Comparison of ENCODE assay signal across 1 cellular context in the genomic region with DNA sequence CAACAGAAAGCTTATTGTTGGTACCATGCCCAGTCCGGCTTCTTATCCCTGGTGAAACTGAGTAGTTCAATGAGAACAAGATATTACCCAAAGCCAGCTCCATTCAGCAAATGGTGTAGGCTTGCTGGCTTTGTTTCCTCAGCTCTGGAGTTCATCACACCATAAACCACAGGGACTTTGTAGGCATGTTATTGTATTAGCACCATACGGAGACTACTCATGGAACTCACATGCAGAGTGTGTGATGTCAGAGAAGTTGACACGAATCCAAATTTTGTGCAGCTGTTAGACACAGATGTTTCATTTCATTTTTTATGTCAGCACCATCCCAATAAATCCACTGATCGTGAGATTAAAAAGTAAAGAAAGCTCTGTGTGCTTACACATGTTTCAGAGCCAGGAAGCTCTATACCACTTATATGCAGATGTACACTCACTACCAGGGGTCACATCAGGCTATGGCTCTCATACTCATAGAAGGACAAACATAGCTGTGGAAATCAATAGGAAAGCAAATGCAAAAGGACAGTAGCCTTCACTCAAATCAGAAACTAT.
TF ChIP-seq lines count a peak whose summit lies in the region.

No MANE protein-coding gene starts in this region.

TF ChIP-seq in HepG2, 621 proteins besides CTCF, POLR2A, EP300 and RAD21 (continued from another document):
- TF ChIP-seq, protein P1, sequence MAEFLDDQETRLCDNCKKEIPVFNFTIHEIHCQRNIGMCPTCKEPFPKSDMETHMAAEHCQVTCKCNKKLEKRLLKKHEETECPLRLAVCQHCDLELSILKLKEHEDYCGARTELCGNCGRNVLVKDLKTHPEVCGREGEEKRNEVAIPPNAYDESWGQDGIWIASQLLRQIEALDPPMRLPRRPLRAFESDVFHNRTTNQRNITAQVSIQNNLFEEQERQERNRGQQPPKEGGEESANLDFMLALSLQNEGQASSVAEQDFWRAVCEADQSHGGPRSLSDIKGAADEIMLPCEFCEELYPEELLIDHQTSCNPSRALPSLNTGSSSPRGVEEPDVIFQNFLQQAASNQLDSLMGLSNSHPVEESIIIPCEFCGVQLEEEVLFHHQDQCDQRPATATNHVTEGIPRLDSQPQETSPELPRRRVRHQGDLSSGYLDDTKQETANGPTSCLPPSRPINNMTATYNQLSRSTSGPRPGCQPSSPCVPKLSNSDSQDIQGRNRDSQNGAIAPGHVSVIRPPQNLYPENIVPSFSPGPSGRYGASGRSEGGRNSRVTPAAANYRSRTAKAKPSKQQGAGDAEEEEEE (CRISPR knock-in tag; IDR thresholded peaks at IDR 0.05; ENCODE audit: borderline replicate concordance) = no peak
- TF ChIP-seq, protein P2, sequence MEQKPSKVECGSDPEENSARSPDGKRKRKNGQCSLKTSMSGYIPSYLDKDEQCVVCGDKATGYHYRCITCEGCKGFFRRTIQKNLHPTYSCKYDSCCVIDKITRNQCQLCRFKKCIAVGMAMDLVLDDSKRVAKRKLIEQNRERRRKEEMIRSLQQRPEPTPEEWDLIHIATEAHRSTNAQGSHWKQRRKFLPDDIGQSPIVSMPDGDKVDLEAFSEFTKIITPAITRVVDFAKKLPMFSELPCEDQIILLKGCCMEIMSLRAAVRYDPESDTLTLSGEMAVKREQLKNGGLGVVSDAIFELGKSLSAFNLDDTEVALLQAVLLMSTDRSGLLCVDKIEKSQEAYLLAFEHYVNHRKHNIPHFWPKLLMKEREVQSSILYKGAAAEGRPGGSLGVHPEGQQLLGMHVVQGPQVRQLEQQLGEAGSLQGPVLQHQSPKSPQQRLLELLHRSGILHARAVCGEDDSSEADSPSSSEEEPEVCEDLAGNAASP (CRISPR knock-in tag; IDR thresholded peaks at IDR 0.05; ENCODE audit: borderline replicate concordance) = peak; percentile 46; the same call in 1 of the 2 replicates
- no peak for TF ChIP-seq JDP2 (CRISPR knock-in tag; IDR thresholded peaks at IDR 0.05; ENCODE audit: borderline replicate concordance)
TF ChIP-seq in HepG2: peak in this region for 3.
